ENCODE assay signal across 31 cellular contexts in genomic region chr13:72170571-72170970, GRCh38.
"Had no signal": no experiment of that assay in that cellular context is flagged by ENCODE, and none has a peak within 500 bp of the region (broad histone marks: within the 10 kb centered on the region; RNA-seq: fewer than 3 reads in every experiment).

No MANE protein-coding gene starts in this region.

- H3K4me1 Mint-ChIP-seq: activated CD4-positive, alpha-beta memory T cell treated with anti-CD3 and anti-CD28 coated beads, Interleukin-2, amount 10 ng/mL, durations not matched to agents 7 days and 5 days; activated CD4-positive, alpha-beta T cell treated with anti-CD3 and anti-CD28 coated beads for 36 hours; activated CD4-positive, alpha-beta T cell treated with anti-CD3 and anti-CD28 coated beads, Interleukin-2, amount 10 ng/mL, durations not matched to agents 24 days and 14 days; activated naive CD4-positive, alpha-beta T cell treated with anti-CD3 and anti-CD28 coated beads, Interleukin-2, amount 10 ng/mL, durations not matched to agents 7 days and 5 days; activated naive CD8-positive, alpha-beta T cell treated with anti-CD3 and anti-CD28 coated beads, Interleukin-2, amount 10 ng/mL, durations not matched to agents 7 days and 5 days; central memory CD8-positive, alpha-beta T cell; T-helper 17 cell had no signal

- DNase-seq: activated CD4-positive, alpha-beta memory T cell treated with anti-CD3 and anti-CD28 coated beads, Interleukin-2, amount 10 ng/mL, durations not matched to agents 7 days and 5 days; activated CD4-positive, alpha-beta T cell treated with anti-CD3 and anti-CD28 coated beads for 36 hours; activated CD4-positive, alpha-beta T cell treated with anti-CD3 and anti-CD28 coated beads, Interleukin-2, amount 10 ng/mL, durations not matched to agents 24 days and 14 days; activated CD4-positive, CD25-positive, alpha-beta regulatory T cell; activated CD4-positive, CD25-positive, alpha-beta regulatory T cell treated with anti-CD3 and anti-CD28 coated beads, Interleukin-2, amount 50 U/mL, for 72 hours; activated CD8-positive, alpha-beta memory T cell treated with anti-CD3 and anti-CD28 coated beads, Interleukin-2, amount 50 U/mL, for 48 hours; activated gamma-delta T cell; activated naive CD4-positive, alpha-beta T cell; activated naive CD4-positive, alpha-beta T cell treated with anti-CD3 and anti-CD28 coated beads, Interleukin-2, amount 10 ng/mL, durations not matched to agents 7 days and 5 days; activated naive CD8-positive, alpha-beta T cell treated with anti-CD3 and anti-CD28 coated beads, Interleukin-2, amount 10 ng/mL, durations not matched to agents 7 days and 5 days; activated T-cell treated with anti-CD3 and anti-CD28 coated beads for 4 hours; activated T-cell treated with anti-CD3 and anti-CD28 coated beads, Interleukin-2, amount 50 U/mL, for 24 hours; activated T-cell treated with anti-CD3 and anti-CD28 coated beads, Interleukin-2, amount 50 U/mL, for 72 hours; dorsolateral prefrontal cortex; effector memory CD4-positive, alpha-beta T cell; endodermal cell; foreskin fibroblast; head of caudate nucleus; T-helper 1 cell; T-helper 17 cell; T1000 had no signal

- H3K4me3 Mint-ChIP-seq: activated CD4-positive, alpha-beta memory T cell treated with anti-CD3 and anti-CD28 coated beads, Interleukin-2, amount 10 ng/mL, durations not matched to agents 7 days and 5 days; activated CD4-positive, alpha-beta T cell treated with anti-CD3 and anti-CD28 coated beads for 36 hours; activated CD4-positive, alpha-beta T cell treated with anti-CD3 and anti-CD28 coated beads, Interleukin-2, amount 10 ng/mL, durations not matched to agents 24 days and 14 days; activated naive CD4-positive, alpha-beta T cell treated with anti-CD3 and anti-CD28 coated beads, Interleukin-2, amount 10 ng/mL, durations not matched to agents 7 days and 5 days; activated naive CD8-positive, alpha-beta T cell treated with anti-CD3 and anti-CD28 coated beads, Interleukin-2, amount 10 ng/mL, durations not matched to agents 7 days and 5 days; activated T-cell treated with anti-CD3 and anti-CD28 coated beads, Interleukin-2, amount 50 U/mL, for 24 hours; activated T-cell treated with anti-CD3 and anti-CD28 coated beads, Interleukin-2, amount 50 U/mL, for 72 hours; brain; central memory CD8-positive, alpha-beta T cell; dendritic cell treated with granulocyte-macrophage colony-stimulating factor and Interleukin-4, amounts not matched to agents 40 ng/mL and 50 ng/mL, for 4 days; endodermal cell; T-helper 17 cell; T-helper 2 cell treated with Interferon-gamma antibody and Interleukin-4, amounts not matched to agents 5 μg/mL and 100 μg/mL, for 36 hours had no signal

- H3K36me3 ChIP-seq: ascending aorta, breast epithelium had no signal

- H3K4me1 ChIP-seq: ascending aorta, breast epithelium had no signal

- H3K27ac Mint-ChIP-seq: activated CD4-positive, alpha-beta memory T cell treated with anti-CD3 and anti-CD28 coated beads, Interleukin-2, amount 10 ng/mL, durations not matched to agents 7 days and 5 days; activated CD4-positive, alpha-beta T cell treated with anti-CD3 and anti-CD28 coated beads for 36 hours; activated CD4-positive, alpha-beta T cell treated with anti-CD3 and anti-CD28 coated beads, Interleukin-2, amount 10 ng/mL, durations not matched to agents 24 days and 14 days; activated naive CD4-positive, alpha-beta T cell treated with anti-CD3 and anti-CD28 coated beads, Interleukin-2, amount 10 ng/mL, durations not matched to agents 7 days and 5 days; activated naive CD4-positive, alpha-beta T cell treated with anti-CD3 and anti-CD28 coated beads, Interleukin-2, amount 50 U/mL, for 72 hours; activated naive CD8-positive, alpha-beta T cell treated with anti-CD3 and anti-CD28 coated beads, Interleukin-2, amount 10 ng/mL, durations not matched to agents 7 days and 5 days; activated T-cell treated with anti-CD3 and anti-CD28 coated beads, Interleukin-2, amount 50 U/mL, for 24 hours; activated T-cell treated with anti-CD3 and anti-CD28 coated beads, Interleukin-2, amount 50 U/mL, for 72 hours; brain; dendritic cell treated with granulocyte-macrophage colony-stimulating factor and Interleukin-4, amounts not matched to agents 40 ng/mL and 50 ng/mL, for 4 days; endodermal cell; T-helper 17 cell; T-helper 2 cell treated with Interferon-gamma antibody and Interleukin-4, amounts not matched to agents 5 μg/mL and 100 μg/mL, for 36 hours had no signal

- H3K36me3 Mint-ChIP-seq: activated naive CD4-positive, alpha-beta T cell treated with anti-CD3 and anti-CD28 coated beads, Interleukin-2, amount 10 ng/mL, durations not matched to agents 7 days and 5 days; activated naive CD4-positive, alpha-beta T cell treated with anti-CD3 and anti-CD28 coated beads, Interleukin-2, amount 50 U/mL, for 72 hours; activated naive CD8-positive, alpha-beta T cell treated with anti-CD3 and anti-CD28 coated beads, Interleukin-2, amount 10 ng/mL, durations not matched to agents 7 days and 5 days; brain had no signal

- H3K27me3 ChIP-seq: ascending aorta, breast epithelium, dorsolateral prefrontal cortex had no signal

- H3K27ac ChIP-seq: ascending aorta, breast epithelium, coronary artery, dorsolateral prefrontal cortex had no signal

- H3K9me3 Mint-ChIP-seq: activated CD4-positive, alpha-beta T cell treated with anti-CD3 and anti-CD28 coated beads, Interleukin-2, amount 10 ng/mL, durations not matched to agents 24 days and 14 days; activated naive CD4-positive, alpha-beta T cell treated with anti-CD3 and anti-CD28 coated beads, Interleukin-2, amount 10 ng/mL, durations not matched to agents 7 days and 5 days; activated naive CD8-positive, alpha-beta T cell treated with anti-CD3 and anti-CD28 coated beads, Interleukin-2, amount 10 ng/mL, durations not matched to agents 7 days and 5 days; endodermal cell; T-helper 2 cell treated with Interferon-gamma antibody and Interleukin-4, amounts not matched to agents 5 μg/mL and 100 μg/mL, for 36 hours had no signal

- FAIRE-seq: frontal cortex had no signal

- ATAC-seq: activated CD4-positive, alpha-beta T cell treated with anti-CD3 and anti-CD28 coated beads for 36 hours; activated naive CD4-positive, alpha-beta T cell treated with anti-CD3 and anti-CD28 coated beads, Interleukin-2, amount 50 U/mL, for 72 hours; activated T-cell treated with anti-CD3 and anti-CD28 coated beads, Interleukin-2, amount 50 U/mL, for 72 hours; esophagus mucosa; T-helper 17 cell had no signal

- H3K27me3 Mint-ChIP-seq: activated CD4-positive, alpha-beta memory T cell treated with anti-CD3 and anti-CD28 coated beads, Interleukin-2, amount 10 ng/mL, durations not matched to agents 7 days and 5 days; activated CD4-positive, alpha-beta T cell treated with anti-CD3 and anti-CD28 coated beads for 36 hours; activated CD4-positive, alpha-beta T cell treated with anti-CD3 and anti-CD28 coated beads, Interleukin-2, amount 10 ng/mL, durations not matched to agents 24 days and 14 days; activated naive CD4-positive, alpha-beta T cell treated with anti-CD3 and anti-CD28 coated beads, Interleukin-2, amount 10 ng/mL, durations not matched to agents 7 days and 5 days; activated naive CD8-positive, alpha-beta T cell treated with anti-CD3 and anti-CD28 coated beads, Interleukin-2, amount 10 ng/mL, durations not matched to agents 7 days and 5 days; activated T-cell treated with anti-CD3 and anti-CD28 coated beads, Interleukin-2, amount 50 U/mL, for 24 hours; brain; central memory CD8-positive, alpha-beta T cell; dendritic cell treated with granulocyte-macrophage colony-stimulating factor and Interleukin-4, amounts not matched to agents 40 ng/mL and 50 ng/mL, for 4 days; T-helper 17 cell had no signal

- H3K4me3 ChIP-seq: ascending aorta, breast epithelium, coronary artery, dorsolateral prefrontal cortex had no signal

- H3K9me3 ChIP-seq: ascending aorta, breast epithelium had no signal
